In genomic region chr20:14259691-14260090, GRCh38 we compare ENCODE assay signal across 18 cellular contexts.
DNase-seq lines count a peak whose midpoint lies in the region; TF ChIP-seq lines count a peak whose summit lies in the region.
"Had no signal": no experiment of that assay in that cellular context is flagged by ENCODE, and none has a peak within 500 bp of the region (broad histone marks: within the 10 kb centered on the region; RNA-seq: fewer than 3 reads in every experiment).

No MANE protein-coding gene starts in this region.

- H3K4ac ChIP-seq in mesenchymal stem cell (ENCODE audit: low read depth in 1 of 2, low read length in 2 of 2) = no peak overlapping the region

- no peaks in the 10 kb centered on the region for H3K9me3 Mint-ChIP-seq in neural progenitor cell
- H3K9me3 Mint-ChIP-seq: CD8-positive, alpha-beta T cell had no signal

- no peak overlapping the region for H2BK120ac ChIP-seq in mesenchymal stem cell (ENCODE audit: low read depth, low read length)

- no peak overlapping the region for H3K27ac ChIP-seq in fibroblast of lung (ENCODE audit: insufficient read depth, low read length)
- no peak overlapping the region for H3K27ac ChIP-seq in neural progenitor cell
- no peak overlapping the region for H3K27ac ChIP-seq in adrenal gland
- H3K27ac ChIP-seq in mesenchymal stem cell (ENCODE audit: low read length, poor library complexity, severe bottlenecking) = no peak overlapping the region
- H3K27ac ChIP-seq: BLaER1 had no signal

- intact Hi-C loops in adrenal gland (cut with DNase I) = no loop called here

- H3K4me1 ChIP-seq in fibroblast of lung (ENCODE audit: control insufficient read depth, extremely low read depth, insufficient read depth, low read length) (no peaks in the 10 kb centered on the region), neural progenitor cell (no peaks in the 10 kb centered on the region), adrenal gland (replicated peaks in 1 of 2) (no peaks in the 10 kb centered on the region), mesenchymal stem cell (ENCODE audit: control insufficient read depth, insufficient read depth, low read depth, low read length) (no peaks in the 10 kb centered on the region)
- H3K4me1 ChIP-seq: BLaER1 had no signal

- H3K9me3 ChIP-seq in fibroblast of lung (ENCODE audit: control insufficient read depth, insufficient read depth, low read depth, low read length) (no peaks in the 10 kb centered on the region), neural progenitor cell (ENCODE audit: low read depth) (no peaks in the 10 kb centered on the region), adrenal gland (replicated peaks in 1 of 3) (no peaks in the 10 kb centered on the region), mesenchymal stem cell (ENCODE audit: control insufficient read depth, low read length) (no peaks in the 10 kb centered on the region)
- H3K9me3 ChIP-seq: BLaER1 had no signal

- H3K36me3 Mint-ChIP-seq in neural progenitor cell = no peaks in the 10 kb centered on the region
- H3K36me3 Mint-ChIP-seq: CD8-positive, alpha-beta T cell; IgD-negative memory B cell had no signal

- 86 to 94% (median 90%) methylated on average over 1 of the region's 1 CpG for WGBS in adrenal gland, 4 donors
- 68% methylated on average over 1 of the region's 1 CpG for WGBS in mesenchymal stem cell

- no peak overlapping the region for H2AK5ac ChIP-seq in mesenchymal stem cell (ENCODE audit: low read length, severe bottlenecking)

- TF ChIP-seq POLR2A in adrenal gland (IDR thresholded peaks at IDR 0.05) = no peak

- no peak overlapping the region for H3K27ac Mint-ChIP-seq in neural progenitor cell
- H3K27ac Mint-ChIP-seq: CD8-positive, alpha-beta T cell; IgD-negative memory B cell had no signal

- no peaks in the 10 kb centered on the region for H3K79me1 ChIP-seq in mesenchymal stem cell (replicated peaks; ENCODE audit: low read length, poor library complexity, severe bottlenecking)

- H3F3A ChIP-seq in neural progenitor cell (ENCODE audit: low read depth) = no peaks in the 10 kb centered on the region

- no peak overlapping the region for H3K4me3 Mint-ChIP-seq in neural progenitor cell
- H3K4me3 Mint-ChIP-seq: CD8-positive, alpha-beta T cell; IgD-negative memory B cell had no signal

- H3K9ac ChIP-seq in fibroblast of lung (ENCODE audit: insufficient read depth, low read length) = no peak overlapping the region
- no peak overlapping the region for H3K9ac ChIP-seq in neural progenitor cell
- no peak overlapping the region for H3K9ac ChIP-seq in mesenchymal stem cell (ENCODE audit: low read length)
- H3K9ac ChIP-seq: BLaER1 had no signal

- TF ChIP-seq CTCF in fibroblast of lung (conservative IDR thresholded peaks at IDR 0.05 in 1 of 2, IDR thresholded peaks at IDR 0.05 in 1 of 2; ENCODE audit: low read depth in 1 of 2, low read length in 2 of 2) = no peak
- no peak for TF ChIP-seq CTCF in neural progenitor cell (IDR thresholded peaks at IDR 0.05)
- no peak for TF ChIP-seq CTCF in adrenal gland (IDR thresholded peaks at IDR 0.05)

- no peak overlapping the region for H3K18ac ChIP-seq in mesenchymal stem cell (ENCODE audit: low read depth in 1 of 2, low read length in 2 of 2)

- in situ Hi-C loops in SK-MEL-5 (cut with HindIII; ENCODE audit: low pct_unique_long_range_greater_than_20kb, low sequenced_read_pairs) = no loop called here

- H3K23ac ChIP-seq in mesenchymal stem cell (ENCODE audit: low read length in 2 of 2) = no peak overlapping the region

- H2BK15ac ChIP-seq in mesenchymal stem cell (ENCODE audit: low read depth, poor library complexity, severe bottlenecking) = no peak overlapping the region

- H2BK5ac ChIP-seq in mesenchymal stem cell (ENCODE audit: low read depth, low read length, poor library complexity, severe bottlenecking) = no peak overlapping the region

- H3K4me1 Mint-ChIP-seq in neural progenitor cell = no peaks in the 10 kb centered on the region
- H3K4me1 Mint-ChIP-seq: IgD-negative memory B cell had no signal

- no peaks in the 10 kb centered on the region for H3K27me3 Mint-ChIP-seq in neural progenitor cell (ENCODE audit: insufficient read depth, low read depth)
- H3K27me3 Mint-ChIP-seq: IgD-negative memory B cell had no signal

- H3K4me2 ChIP-seq in fibroblast of lung (ENCODE audit: extremely low read depth, insufficient read depth, low read length) (peak overlapping the region; percentile 23), neural progenitor cell (no peak overlapping the region), mesenchymal stem cell (ENCODE audit: low read length, poor library complexity, severe bottlenecking) (no peak overlapping the region)
- H3K4me2 ChIP-seq: BLaER1 had no signal

- no peak overlapping the region for H4K91ac ChIP-seq in mesenchymal stem cell (ENCODE audit: low read length)

- H3K4me3 ChIP-seq in fibroblast of lung (replicated peaks in 1 of 4; ENCODE audit: control extremely low read depth in 1 of 4, insufficient read depth in 1 of 4, low read depth in 3 of 4, low read length in 4 of 4) = no peak overlapping the region
- H3K4me3 ChIP-seq in neural progenitor cell = no peak overlapping the region
- no peak overlapping the region for H3K4me3 ChIP-seq in adrenal gland
- H3K4me3 ChIP-seq in mesenchymal stem cell (ENCODE audit: insufficient read depth in 1 of 2, low read depth in 1 of 2, low read length in 2 of 2) = no peak overlapping the region
- H3K4me3 ChIP-seq: BLaER1, GM12878 had no signal

- no peak overlapping the region for H4K8ac ChIP-seq in mesenchymal stem cell (ENCODE audit: low read length)

- H4K20me1 ChIP-seq in fibroblast of lung (ENCODE audit: control insufficient read depth, extremely low read depth, insufficient read depth, low read length) = no peaks in the 10 kb centered on the region
- H4K20me1 ChIP-seq in neural progenitor cell (ENCODE audit: low read depth) = no peaks in the 10 kb centered on the region
- H4K20me1 ChIP-seq: BLaER1 had no signal

- H2AFZ ChIP-seq in fibroblast of lung (ENCODE audit: low read length) (no peak overlapping the region), neural progenitor cell (replicated peaks) (no peak overlapping the region), mesenchymal stem cell (ENCODE audit: low read depth, low read length) (no peak overlapping the region)

- no peak overlapping the region for H2BK12ac ChIP-seq in mesenchymal stem cell (ENCODE audit: low read length in 2 of 2)

- H3K79me2 ChIP-seq in fibroblast of lung (ENCODE audit: control insufficient read depth, insufficient read depth, low read length) = no peaks in the 10 kb centered on the region
- H3K79me2 ChIP-seq in neural progenitor cell (ENCODE audit: low read depth) = no peaks in the 10 kb centered on the region

- H3K14ac ChIP-seq in mesenchymal stem cell (ENCODE audit: low read length in 2 of 2) = no peak overlapping the region

- H3K36me3 ChIP-seq in fibroblast of lung (ENCODE audit: control insufficient read depth, insufficient read depth, low read length) (no peaks in the 10 kb centered on the region), neural progenitor cell (no peaks in the 10 kb centered on the region), adrenal gland (replicated peaks in 1 of 2) (no peaks in the 10 kb centered on the region), mesenchymal stem cell (ENCODE audit: control insufficient read depth in 1 of 2, insufficient read depth in 2 of 2, low read depth in 1 of 2, low read length in 2 of 2) (no peaks in the 10 kb centered on the region)
- H3K36me3 ChIP-seq: BLaER1 had no signal

- DNase-seq in GM03348 (ENCODE audit: low spot score) = peak; percentile 42
- DNase-seq in SK-MEL-5 (ENCODE audit: low read depth, low spot score) = peak; percentile 42
- DNase-seq in fibroblast of lung (ENCODE audit: low read depth in 2 of 2) = peak in 1 of 2 donors; percentile 20
- DNase-seq in neural progenitor cell (ENCODE audit: low spot score) = peak; percentile 3
- no peak for DNase-seq in stimulated activated CD4-positive, alpha-beta T cell treated with anti-CD3 and anti-CD28 coated beads, Interleukin-12 subunit alpha, Interleukin-12 subunit beta, amount 100 ng/mL, for 4 hours
- no peak for DNase-seq in adrenal gland
- no peak for DNase-seq in mesenchymal stem cell
- DNase-seq: ACHN; CD8-positive, alpha-beta T cell; DMS79 treated with DMSO at 0.1 percent for 48 hours; GOT3; NCI-H1417; NCI-H187 treated with DMSO at 0.1 percent for 48 hours; NCI-H526 treated with DMSO at 0.1 percent for 48 hours; SIG-M5 had no signal

- H3K27me3 ChIP-seq in fibroblast of lung (ENCODE audit: control insufficient read depth, insufficient read depth, low read length) = no peaks in the 10 kb centered on the region
- no peaks in the 10 kb centered on the region for H3K27me3 ChIP-seq in neural progenitor cell
- no peaks in the 10 kb centered on the region for H3K27me3 ChIP-seq in adrenal gland
- H3K27me3 ChIP-seq in mesenchymal stem cell (ENCODE audit: control insufficient read depth in 1 of 2, insufficient read depth in 1 of 2, low read length in 2 of 2) = no peaks in the 10 kb centered on the region
- H3K27me3 ChIP-seq: BLaER1 had no signal

Comparison
In these comparisons a context has a peak if more than half of its experiments do, and no peak if none do; other contexts are left out.
1. DNase-seq: peak in GM03348 (single experiment), SK-MEL-5 (single experiment) and neural progenitor cell (single experiment); none in stimulated activated CD4-positive, alpha-beta T cell treated with anti-CD3 and anti-CD28 coated beads, Interleukin-12 subunit alpha, Interleukin-12 subunit beta, amount 100 ng/mL, for 4 hours (single experiment), adrenal gland (0 of 7) and mesenchymal stem cell (single experiment).